In the genomic region with DNA sequence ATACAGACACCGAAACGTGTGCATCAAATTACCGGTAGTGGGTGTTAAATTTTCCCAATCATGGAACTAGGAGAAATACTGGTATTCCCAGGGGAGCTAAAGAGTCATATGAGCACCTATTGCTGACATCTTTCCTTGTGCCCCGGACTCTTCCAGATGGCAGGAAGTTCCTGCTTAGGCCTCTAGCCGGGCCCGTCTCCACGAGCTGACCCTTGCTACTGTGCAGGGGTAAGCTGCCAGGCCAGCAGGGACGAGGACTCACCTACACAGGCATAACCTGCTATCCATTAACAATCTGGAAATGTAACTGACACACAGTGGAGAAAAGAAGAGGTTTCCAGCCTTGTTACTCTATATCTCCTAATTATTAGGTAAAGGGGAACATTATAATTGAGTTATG, we compare ENCODE assay signal across 1 cellular context.
TF ChIP-seq lines count a peak whose summit lies in the region.

No MANE protein-coding gene starts in this region.

TF ChIP-seq in endothelial cell of umbilical vein, 7 proteins besides CTCF, POLR2A, EP300 and RAD21:
- TF ChIP-seq, protein P1, sequence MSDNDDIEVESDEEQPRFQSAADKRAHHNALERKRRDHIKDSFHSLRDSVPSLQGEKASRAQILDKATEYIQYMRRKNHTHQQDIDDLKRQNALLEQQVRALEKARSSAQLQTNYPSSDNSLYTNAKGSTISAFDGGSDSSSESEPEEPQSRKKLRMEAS (IDR thresholded peaks at IDR 0.05; ENCODE audit: insufficient read depth, insufficient read length) = no peak
